Comparison of ENCODE assay signal across 18 cellular contexts in genomic region chr5:63128018-63128417, GRCh38.
DNase-seq lines count a peak whose midpoint lies in the region; ATAC-seq and TF ChIP-seq lines count a peak whose summit lies in the region.
"Had no signal": no experiment of that assay in that cellular context is flagged by ENCODE, and none has a peak within 500 bp of the region (broad histone marks: within the 10 kb centered on the region; RNA-seq: fewer than 3 reads in every experiment).

No MANE protein-coding gene starts in this region.

- H3K4me1 ChIP-seq in heart left ventricle (peaks cover 0 to 19% (median 0%) of the 10 kb centered on the region in 12 donors), endodermal cell (ENCODE audit: control insufficient read depth, insufficient read depth, low read length) (no peaks in the 10 kb centered on the region), foreskin keratinocyte (peaks cover 14% of the 10 kb centered on the region)
- H3K4me1 ChIP-seq: right atrium auricular region, transverse colon had no signal

- peak; percentile 78 for ATAC-seq in GM18861 (IDR thresholded peaks at IDR 0.05; ENCODE audit: unreplicated experiment)
- ATAC-seq in HG02970 (IDR thresholded peaks at IDR 0.05; ENCODE audit: low FRiP score, unreplicated experiment) = peak; percentile 59
- ATAC-seq in heart left ventricle = no peak
- no peak for ATAC-seq in foreskin keratinocyte
- ATAC-seq: activated CD4-positive, alpha-beta T cell treated with anti-CD3 and anti-CD28 coated beads for 36 hours; left colon; mucosa of descending colon had no signal

- H3K36me3 ChIP-seq in heart left ventricle = no peaks in the 10 kb centered on the region
- no peaks in the 10 kb centered on the region for H3K36me3 ChIP-seq in endodermal cell (ENCODE audit: control insufficient read depth, insufficient read depth, low read length)
- H3K36me3 ChIP-seq: right atrium auricular region, transverse colon had no signal

- DNase-seq in NCI-H1417 treated with DMSO at 0.1 percent for 48 hours (lab: John Stamatoyannopoulos, UW) (peak; percentile 26), kidney tubule cell (ENCODE audit: low spot score) (peak; percentile 71), heart left ventricle (no peak), endodermal cell (no peak), foreskin keratinocyte (no peak)
- no peak for DNase-seq in activated effector memory CD4-positive, alpha-beta T cell treated with anti-CD3 and anti-CD28 coated beads, Interleukin-2, amount 50 U/mL, for 16 hours
- DNase-seq: activated CD4-positive, alpha-beta T cell treated with anti-CD3 and anti-CD28 coated beads for 36 hours; amygdala; DMS153; Karpas-422; left colon; mucosa of descending colon; NCI-H226; stimulated activated naive CD4-positive, alpha-beta T cell treated with Interleukin-2 at 50 U/mL for 16 hours; transverse colon had no signal

- H3K27me3 Mint-ChIP-seq in endodermal cell (ENCODE audit: insufficient read depth) = no peaks in the 10 kb centered on the region

- 35 to 56% (median 41%) methylated on average over 2 of the region's 2 CpGs for WGBS in heart left ventricle, 4 donors
- 94% methylated on average over 2 of the region's 2 CpGs; no CpG with 5 or more reads in 1 of the 2 experiments for WGBS in endodermal cell (ENCODE audit: insufficient coverage in 1 of 2, insufficient read length in 1 of 2), 2 experiments

- H3K27ac ChIP-seq in heart left ventricle (peak overlapping the region in 3 of 12 donors; percentile 12 to 54 (median 47)), endodermal cell (ENCODE audit: low read depth, low read length) (no peak overlapping the region), foreskin keratinocyte (no peak overlapping the region)
- H3K27ac ChIP-seq: right atrium auricular region, transverse colon had no signal

- H3K9me3 ChIP-seq in heart left ventricle (no peaks in the 10 kb centered on the region), endodermal cell (ENCODE audit: control insufficient read depth, low read length) (no peaks in the 10 kb centered on the region)
- H3K9me3 ChIP-seq: right atrium auricular region, transverse colon had no signal

- no peaks in the 10 kb centered on the region for H3K36me3 Mint-ChIP-seq in endodermal cell (ENCODE audit: low read depth)

- no peak overlapping the region for H3K4me3 ChIP-seq in heart left ventricle
- H3K4me3 ChIP-seq in endodermal cell (ENCODE audit: low read length) = no peak overlapping the region
- H3K4me3 ChIP-seq: mucosa of descending colon, right atrium auricular region, transverse colon had no signal

- no peaks in the 10 kb centered on the region for H3K27me3 ChIP-seq in heart left ventricle
- no peaks in the 10 kb centered on the region for H3K27me3 ChIP-seq in endodermal cell (ENCODE audit: control insufficient read depth, insufficient read depth, low read length, poor library complexity, severe bottlenecking)
- no peaks in the 10 kb centered on the region for H3K27me3 ChIP-seq in foreskin keratinocyte
- H3K27me3 ChIP-seq: right atrium auricular region, transverse colon had no signal

- peaks cover 5% of the 10 kb centered on the region for H3K4me1 Mint-ChIP-seq in endodermal cell
- H3K4me1 Mint-ChIP-seq: activated CD4-positive, alpha-beta T cell treated with anti-CD3 and anti-CD28 coated beads for 36 hours had no signal

- H3K4me3 Mint-ChIP-seq in endodermal cell = no peak overlapping the region
- H3K4me3 Mint-ChIP-seq: activated CD4-positive, alpha-beta T cell treated with anti-CD3 and anti-CD28 coated beads for 36 hours had no signal

- intact Hi-C loops in heart left ventricle (cut with DNase I) = no loop called here

- H3K9me3 Mint-ChIP-seq in endodermal cell = no peaks in the 10 kb centered on the region

- H3K9ac ChIP-seq in endodermal cell (ENCODE audit: extremely low read depth, low read length, poor library complexity, severe bottlenecking) = no peak overlapping the region

- no peak overlapping the region for H3K27ac Mint-ChIP-seq in endodermal cell
- H3K27ac Mint-ChIP-seq: activated CD4-positive, alpha-beta T cell treated with anti-CD3 and anti-CD28 coated beads for 36 hours had no signal

- no peak for TF ChIP-seq CTCF in heart left ventricle (IDR thresholded peaks at IDR 0.05)
- TF ChIP-seq CTCF in endodermal cell (conservative IDR thresholded peaks at IDR 0.05) = no peak
- no peak for TF ChIP-seq CTCF in foreskin keratinocyte (conservative IDR thresholded peaks at IDR 0.05)

- TF ChIP-seq POLR2A in heart left ventricle (IDR thresholded peaks at IDR 0.05) = no peak

Comparison
In these comparisons a context has a peak if more than half of its experiments do, and no peak if none do; other contexts are left out.
1. ATAC-seq: peak in GM18861 (single experiment) and HG02970 (single experiment); none in heart left ventricle (0 of 4) and foreskin keratinocyte (single experiment).
2. DNase-seq: peak in NCI-H1417 treated with DMSO at 0.1 percent for 48 hours (single experiment) and kidney tubule cell (single experiment); none in heart left ventricle (0 of 5), endodermal cell (single experiment), activated effector memory CD4-positive, alpha-beta T cell treated with anti-CD3 and anti-CD28 coated beads, Interleukin-2, amount 50 U/mL, for 16 hours (single experiment) and foreskin keratinocyte (0 of 2).